Comparison of ENCODE assay signal across 16 cellular contexts in the genomic region with DNA sequence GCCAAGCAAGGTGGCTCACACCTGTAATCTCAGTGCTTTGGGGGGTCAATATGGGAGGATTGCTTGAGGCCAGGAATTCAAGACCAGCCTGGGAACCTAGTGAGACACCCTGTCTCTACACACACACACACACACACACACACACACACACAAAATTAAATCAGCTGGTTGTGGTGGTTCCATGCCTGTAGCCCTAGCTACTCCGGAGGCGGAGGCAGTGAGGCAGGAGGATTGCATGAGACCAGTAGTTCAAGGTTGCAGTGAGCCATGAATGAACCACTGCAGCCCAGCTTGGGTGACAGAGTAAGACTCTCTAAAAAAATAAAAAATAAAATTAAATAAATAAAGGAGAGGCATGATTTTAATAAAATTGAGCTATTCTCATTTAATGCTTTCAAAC. TPM values are rescaled to one million over a fixed set of nuclear protein-coding genes. Genes with fewer than 3 reads are reported as not detected.
DNase-seq lines count a peak whose midpoint lies in the region; ATAC-seq, FAIRE-seq and TF ChIP-seq lines count a peak whose summit lies in the region.
"Had no signal": no experiment of that assay in that cellular context is flagged by ENCODE, and none has a peak within 500 bp of the region (broad histone marks: within the 10 kb centered on the region; RNA-seq: fewer than 3 reads in every experiment).

No MANE protein-coding gene starts in this region.

- H3T11ph ChIP-seq in H9 (ENCODE audit: low read length) = no peak overlapping the region

- H3K56ac ChIP-seq in H9 (ENCODE audit: insufficient read length, low read depth, low read length) = no peak overlapping the region

- no peak for FAIRE-seq in K562 (lab: Jason Lieb, UNC)
- FAIRE-seq: GM18507 had no signal

- no peak overlapping the region for H4K5ac ChIP-seq in H9 (ENCODE audit: insufficient read length, low read depth, low read length)

- peak; percentile 38; the same call in 1 of the 3 replicates for ATAC-seq in K562
- ATAC-seq in GM18498 (IDR thresholded peaks at IDR 0.05; ENCODE audit: unreplicated experiment) = no peak
- no peak for ATAC-seq in HG02678 (IDR thresholded peaks at IDR 0.05; ENCODE audit: unreplicated experiment)

- no peak overlapping the region for H4K8ac ChIP-seq in H9 (replicated peaks; ENCODE audit: insufficient read length, low read depth, low read length)
- no peak overlapping the region for H4K8ac ChIP-seq in trophoblast cell (ENCODE audit: low read depth, low read length)

- H3K4me3 ChIP-seq in K562 = no peak overlapping the region
- H3K4me3 ChIP-seq in trophoblast cell (ENCODE audit: low read depth, low read length) = no peak overlapping the region
- H3K4me3 ChIP-seq: HAP-1 had no signal

- H3K27me3 ChIP-seq in H9 (ENCODE audit: insufficient read depth, low read length) = no peaks in the 10 kb centered on the region
- H3K27me3 ChIP-seq in K562 (ENCODE audit: control insufficient read depth in 2 of 2, insufficient read depth in 2 of 2, low read length in 2 of 2) = no peaks in the 10 kb centered on the region
- no peaks in the 10 kb centered on the region for H3K27me3 ChIP-seq in trophoblast cell (ENCODE audit: insufficient read depth, low read length)

- H3K14ac ChIP-seq in H9 (ENCODE audit: insufficient read depth, low read length) (0 out of 2 replicates have a peak overlapping the region, but pooled peaks have one; percentile 59), trophoblast cell (ENCODE audit: low read length) (no peak overlapping the region)

- no peak overlapping the region for H3K9ac ChIP-seq in H9 (ENCODE audit: extremely low read depth, insufficient read length, low read length)
- no peak overlapping the region for H3K9ac ChIP-seq in K562 (ENCODE audit: insufficient read depth in 1 of 2, low read depth in 2 of 2, low read length in 2 of 2)
- H3K9ac ChIP-seq in trophoblast cell (ENCODE audit: low read length) = no peak overlapping the region

- TF ChIP-seq POLR2A in K562 (conservative IDR thresholded peaks at IDR 0.05) = no peak

- peaks cover 3 to 12% (median 6%) of the 10 kb centered on the region in 3 experiments; a peak in 6 of 7 replicates for H3K36me3 Mint-ChIP-seq in H9 (ENCODE audit: insufficient read depth in 1 of 3, low read depth in 3 of 3)
- peaks cover 15% of the 10 kb centered on the region; the same call in 1 of the 2 replicates for H3K36me3 Mint-ChIP-seq in HFFc6 (ENCODE audit: low read depth)

- no peak overlapping the region for H2AK5ac ChIP-seq in H9 (ENCODE audit: insufficient read length, low read length)
- no peak overlapping the region for H2AK5ac ChIP-seq in trophoblast cell (ENCODE audit: low read length)

- H3K4me3 Mint-ChIP-seq in H9 (peak overlapping the region in 1 of 2 experiments; percentile 14; a peak in 2 of 5 replicates), HFFc6 (no peak overlapping the region)
- H3K4me3 Mint-ChIP-seq: CD4-positive, alpha-beta T cell had no signal

- no peak overlapping the region for H4K12ac ChIP-seq in trophoblast cell (ENCODE audit: low read depth, low read length)

- WGBS in H9 (ENCODE audit: extremely low coverage, insufficient read length, low lambda C conversion rate) = no CpG with 5 or more reads among the region's 2 CpGs
- 67% methylated on average over 2 of the region's 2 CpGs for WGBS in K562 (ENCODE audit: insufficient coverage, low coverage, missing lambda C conversion rate)
- WGBS in trophoblast cell (ENCODE audit: extremely low coverage, insufficient coverage, insufficient read length) = no CpG with 5 or more reads among the region's 2 CpGs

- H3K36me3 ChIP-seq in K562 (ENCODE audit: control insufficient read depth, insufficient read depth, low read length) (no peaks in the 10 kb centered on the region), trophoblast cell (ENCODE audit: control insufficient read depth in 1 of 2, insufficient read depth in 2 of 2, low read length in 2 of 2) (peaks cover 2 to 5% of the 10 kb centered on the region in 2 experiments)
- H3K36me3 ChIP-seq: HAP-1 had no signal

- H3K27ac ChIP-seq in H9 (ENCODE audit: insufficient read length, low read depth, low read length) (no peak overlapping the region), K562 (ENCODE audit: extremely low read depth, low read depth, low read length) (no peak overlapping the region), trophoblast cell (ENCODE audit: low read depth, low read length) (no peak overlapping the region)
- H3K27ac ChIP-seq: 22Rv1 had no signal

- TF ChIP-seq EP300 in K562 (IDR thresholded peaks at IDR 0.05; ENCODE audit: low read length) = no peak

- no peaks in the 10 kb centered on the region for H3K9me3 ChIP-seq in H9 (ENCODE audit: control insufficient read depth, low read depth, low read length)
- H3K9me3 ChIP-seq in K562 (replicated peaks; ENCODE audit: control insufficient read depth, insufficient read depth, low read depth, low read length) = no peaks in the 10 kb centered on the region; the same call in 1 of the 2 replicates
- H3K9me3 ChIP-seq in trophoblast cell (ENCODE audit: insufficient read depth, low read depth, low read length) = no peaks in the 10 kb centered on the region
- H3K9me3 ChIP-seq: HAP-1 had no signal

- H3K4me1 ChIP-seq in H9 (ENCODE audit: insufficient read depth, low read length) = peaks cover 17% of the 10 kb centered on the region; the same call in 1 of the 2 replicates
- H3K4me1 ChIP-seq in K562 (replicated peaks in 1 of 2; ENCODE audit: control insufficient read depth in 2 of 2, insufficient read depth in 2 of 2, low read length in 2 of 2) = peaks cover 0 to 12% of the 10 kb centered on the region in 2 experiments; a peak in 4 of 5 replicates
- peaks cover 2 to 10% of the 10 kb centered on the region in 2 experiments for H3K4me1 ChIP-seq in trophoblast cell (ENCODE audit: control insufficient read depth in 1 of 2, insufficient read depth in 2 of 2, low read length in 2 of 2)

- no peaks in the 10 kb centered on the region for H3K9me1 ChIP-seq in K562 (ENCODE audit: control insufficient read depth, insufficient read depth, low read length)

- no peaks in the 10 kb centered on the region for H4K20me1 ChIP-seq in H9 (ENCODE audit: control insufficient read depth, insufficient read depth, insufficient read length)
- no peaks in the 10 kb centered on the region for H4K20me1 ChIP-seq in K562 (replicated peaks; ENCODE audit: control insufficient read depth, insufficient read depth, low read length)

- H2BK12ac ChIP-seq in H9 (ENCODE audit: insufficient read length, low read depth, low read length) (no peak overlapping the region), trophoblast cell (ENCODE audit: low read length) (peak overlapping the region; percentile 89)

- CTCF ChIA-PET in K562 (lab: Yijun Ruan, JAX; ENCODE audit: low intra/inter-chr PET ratio) = no interaction called here

- TF ChIP-seq RAD21 in K562 (CRISPR knock-in tag; conservative IDR thresholded peaks at IDR 0.05 in 1 of 2, IDR thresholded peaks at IDR 0.05 in 1 of 2) = no peak

- H3K79me1 ChIP-seq in H9 (ENCODE audit: insufficient read depth, low read depth, low read length, poor library complexity, severe bottlenecking) = peaks cover 6% of the 10 kb centered on the region
- peaks cover 9% of the 10 kb centered on the region for H3K79me1 ChIP-seq in trophoblast cell (ENCODE audit: low read length)

- no peak overlapping the region for H2BK5ac ChIP-seq in H9 (ENCODE audit: insufficient read length, low read length)
- no peak overlapping the region for H2BK5ac ChIP-seq in trophoblast cell (ENCODE audit: low read depth, low read length, poor library complexity)

- peak overlapping the region; percentile 65 for H3K18ac ChIP-seq in H9 (ENCODE audit: insufficient read length, low read depth, low read length)
- H3K18ac ChIP-seq in trophoblast cell (ENCODE audit: low read length) = no peak overlapping the region

- TF ChIP-seq CTCF in H9 (conservative IDR thresholded peaks at IDR 0.05) = no peak
- TF ChIP-seq CTCF in K562 (IDR thresholded peaks at IDR 0.05 in 2 of 3, conservative IDR thresholded peaks at IDR 0.05 in 1 of 3; ENCODE audit: insufficient read depth in 2 of 3, low read depth in 1 of 3, low read length in 3 of 3) = no peak
- TF ChIP-seq CTCF in HFFc6 (IDR thresholded peaks at IDR 0.05) = no peak

- no peak overlapping the region for H3K23ac ChIP-seq in H9 (ENCODE audit: insufficient read length, low read depth, low read length)
- H3K23ac ChIP-seq in trophoblast cell (ENCODE audit: low read length) = no peak overlapping the region

- H2BK120ac ChIP-seq in H9 (ENCODE audit: low read depth, low read length, poor library complexity, severe bottlenecking) (no peak overlapping the region), trophoblast cell (ENCODE audit: insufficient read depth, low read length, poor library complexity) (no peak overlapping the region)

- H3K79me2 ChIP-seq in H9 (ENCODE audit: insufficient read depth, low read length) (peaks cover 11% of the 10 kb centered on the region; the same call in 1 of the 2 replicates), K562 (ENCODE audit: control insufficient read depth, insufficient read depth, low read length) (peaks cover 63% of the 10 kb centered on the region), trophoblast cell (ENCODE audit: control insufficient read depth, insufficient read depth, low read length, poor library complexity) (peaks cover 20% of the 10 kb centered on the region)

- POLR2A ChIA-PET in K562 (lab: Yijun Ruan, JAX) = no interaction called here

- H3K27me3 Mint-ChIP-seq in H9 (ENCODE audit: low read depth) (no peaks in the 10 kb centered on the region), HFFc6 (ENCODE audit: insufficient read depth) (no peaks in the 10 kb centered on the region)
- H3K27me3 Mint-ChIP-seq: CD4-positive, alpha-beta T cell had no signal

- H4K91ac ChIP-seq in H9 (ENCODE audit: insufficient read length, low read depth, low read length) (no peak overlapping the region), trophoblast cell (ENCODE audit: low read depth, low read length) (no peak overlapping the region)

- H3K23me2 ChIP-seq in H9 (ENCODE audit: insufficient read length, low read depth, low read length, poor library complexity, severe bottlenecking) = peaks cover 3% of the 10 kb centered on the region

- H3K4ac ChIP-seq in H9 (ENCODE audit: low read depth, low read length) (no peak overlapping the region), trophoblast cell (ENCODE audit: low read depth, low read length) (peak overlapping the region; percentile 92)

- peaks cover 77 to 81% of the 10 kb centered on the region in 2 experiments for H3K4me1 Mint-ChIP-seq in H9
- H3K4me1 Mint-ChIP-seq in HFFc6 (ENCODE audit: low read depth) = peaks cover 82% of the 10 kb centered on the region

- in situ Hi-C loops in K562 (cut with MboI) = no loop called here

- no peak overlapping the region for H3K4me2 ChIP-seq in H9 (ENCODE audit: insufficient read depth, insufficient read length, low read length)
- H3K4me2 ChIP-seq in K562 (ENCODE audit: insufficient read depth, low read length) = no peak overlapping the region
- no peak overlapping the region for H3K4me2 ChIP-seq in trophoblast cell (ENCODE audit: low read length)

- H2BK15ac ChIP-seq in H9 (ENCODE audit: low read depth, low read length) = no peak overlapping the region

- H3K27ac Mint-ChIP-seq in H9 (peak overlapping the region in 2 of 3 experiments; percentile 60 to 98; a peak in 4 of 7 replicates), HFFc6 (no peak overlapping the region)
- H3K27ac Mint-ChIP-seq: CD4-positive, alpha-beta T cell had no signal

- no peak overlapping the region for H2BK20ac ChIP-seq in H9 (ENCODE audit: low read depth, low read length, poor library complexity, severe bottlenecking)

- no TSS peak for BruUV-seq in K562 (replicated peaks; lab: Mats Ljungman, UMichigan)

- intact Hi-C loops in K562 (cut with micrococcal nuclease) = no loop called here

- DNase-seq in NCI-H2171 treated with DMSO at 0.1 percent for 48 hours (lab: John Stamatoyannopoulos, UW) (peak; percentile 52), NCI-H2171 (lab: John Stamatoyannopoulos, UW) (no peak), H9 (no peak), K562 (ENCODE audit: extremely low read depth in 1 of 4, low spot score in 3 of 4) (no peak), trophoblast cell (no peak), HFFc6 (no peak)
- DNase-seq: AML-193; C1 segment of cervical spinal cord; Calu3; CD4-positive, alpha-beta T cell; IMR-90 had no signal

- H2AFZ ChIP-seq in H9 (ENCODE audit: low read length) (no peak overlapping the region), K562 (ENCODE audit: low read depth, low read length) (no peak overlapping the region), trophoblast cell (ENCODE audit: insufficient read depth, low read length, poor library complexity) (no peak overlapping the region)

- H3K9me3 Mint-ChIP-seq in H9 = no peaks in the 10 kb centered on the region; a peak in 1 of 5 replicates
- no peaks in the 10 kb centered on the region for H3K9me3 Mint-ChIP-seq in HFFc6
- H3K9me3 Mint-ChIP-seq: CD4-positive, alpha-beta T cell had no signal

RNA-seq across cellular contexts. Expression of a gene that starts 13.1 kb away (rescaled TPM):
- 67.1 and 77.2 TPM in 2 replicates for total RNA-seq in H9 (2021)
- 125 and 149 TPM in 2 replicates for total RNA-seq in K562 (2011; cell fraction: chromatin; rRNA removed; ENCODE audit: low replicate concordance)
- 48.0 and 84.4 TPM in 2 replicates for total RNA-seq in K562 (2011; cell fraction: nucleolus; rRNA removed)
- 87.5 and 104 TPM in 2 replicates for total RNA-seq in K562 (2011; cell fraction: nucleoplasm; rRNA removed)
- total RNA-seq in K562 (2014; rRNA removed) = 8.2 and 12.2 TPM in 2 replicates
- 13.6 and 15.8 TPM in 2 replicates for total RNA-seq in K562 (2014; rRNA removed; fragmentation: Illumina TruSeq; extraction: Trizol)
- total RNA-seq in K562 (2015; rRNA removed; fragmentation: Illumina TruSeq; extraction: Trizol) = 14.2 and 14.4 TPM in 2 replicates
- 12.7 and 15.8 TPM in 2 replicates for total RNA-seq in K562 (2021)
- 26.3 and 29.9 TPM in 2 replicates for polyA plus RNA-seq in K562 (2011; rRNA removed)
- 18.2 and 27.8 TPM in 2 replicates for polyA plus RNA-seq in K562 (2011; cell fraction: cytosol; rRNA removed)
- polyA plus RNA-seq in K562 (2011; cell fraction: nucleus; rRNA removed) = 29.7 and 36.2 TPM in 2 replicates
- 21.0 and 30.6 TPM in 2 replicates for polyA plus RNA-seq in K562 (2012)
- 14.7 and 15.4 TPM in 2 replicates for polyA plus RNA-seq in K562 (2014; fragmentation: Illumina TruSeq; extraction: Trizol)
- 1 to 10 TPM; 5.4 to 5.9 TPM for polyA plus RNA-seq in K562 (2014; fragmentation: Nextera tagmentation; extraction: Ambion mirVana)
- 9.9 and 10.3 TPM in 2 replicates for polyA plus RNA-seq in K562 (2014; rRNA removed)
- polyA minus RNA-seq in K562 (2011; rRNA and poly(A)+ RNA removed) = 51.8 and 52.9 TPM in 2 replicates
- polyA minus RNA-seq in K562 (2011; cell fraction: cytosol; rRNA and poly(A)+ RNA removed) = 23.4 and 23.6 TPM in 2 replicates
- 33.5 and 48.8 TPM in 2 replicates for polyA minus RNA-seq in K562 (2011; cell fraction: nucleus; rRNA and poly(A)+ RNA removed)
- 162 and 163 TPM in 2 replicates for polyA plus RNA-seq in trophoblast cell (2013)
- 100 to 1,000 TPM in 2 of 6 experiments, 10 to 100 TPM in 4; 86.0 to 106 (median 92.1) TPM for total RNA-seq in HFFc6 (2021; fragmentation: NEBNext Ultra II Directional; extraction: Animal tissue kit (Norgen Biotek cat#: 25700))
